Comparison of ENCODE assay signal across 14 cellular contexts in the genomic region with DNA sequence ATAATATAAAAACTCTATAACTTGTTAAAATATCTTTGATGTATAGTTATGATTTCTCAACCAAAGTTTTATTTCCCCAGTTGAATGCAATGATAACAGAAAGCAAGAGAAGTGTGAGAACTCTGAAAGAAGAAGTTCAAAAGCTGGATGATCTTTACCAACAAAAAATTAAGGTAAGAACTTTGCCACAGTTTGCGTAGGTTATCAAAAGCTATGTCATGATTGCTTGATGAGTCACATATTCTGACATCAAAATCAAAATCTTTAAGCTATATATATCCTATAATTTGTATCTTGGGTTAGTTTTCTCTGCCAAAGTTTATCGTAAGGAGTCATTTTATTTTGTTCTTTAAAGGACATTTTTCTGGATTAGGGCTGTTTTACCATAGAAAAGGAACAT. TPM values are rescaled to one million over a fixed set of nuclear protein-coding genes. Genes with fewer than 3 reads are reported as not detected.
DNase-seq lines count a peak whose midpoint lies in the region; ATAC-seq and TF ChIP-seq lines count a peak whose summit lies in the region.
"Had no signal": no experiment of that assay in that cellular context is flagged by ENCODE, and none has a peak within 500 bp of the region (broad histone marks: within the 10 kb centered on the region; RNA-seq: fewer than 3 reads in every experiment).

No MANE protein-coding gene starts in this region.

- H3K27me3 ChIP-seq in transverse colon, result no peaks in the 10 kb centered on the region
- no peaks in the 10 kb centered on the region for H3K27me3 ChIP-seq in tibial artery
- no peaks in the 10 kb centered on the region for H3K27me3 ChIP-seq in dorsolateral prefrontal cortex
- H3K27me3 ChIP-seq: brain microvascular endothelial cell had no signal

- H3K36me3 ChIP-seq in transverse colon, result no peaks in the 10 kb centered on the region
- no peaks in the 10 kb centered on the region for H3K36me3 ChIP-seq in tibial artery
- H3K36me3 ChIP-seq: brain microvascular endothelial cell had no signal

- no peak for TF ChIP-seq EP300 in transverse colon (IDR thresholded peaks at IDR 0.05; ENCODE audit: low read depth)

- POLR2A ChIA-PET in activated CD8-positive, alpha-beta T cell treated with anti-CD3 and anti-CD28 coated beads for 36 hours (lab: Charles Lee), result interaction anchor here (0.6 to 1.9 kb wide), 5 partner anchors 9 to 70 kb away, joined by 3 to 8 read pairs (median 4); partner anchors contain the start of gene SMCHD1

- no peaks in the 10 kb centered on the region for H3K27me3 Mint-ChIP-seq in activated T-cell treated with anti-CD3 and anti-CD28 coated beads, Interleukin-2, amount 50 U/mL, for 72 hours (ENCODE audit: low read depth)
- no peaks in the 10 kb centered on the region for H3K27me3 Mint-ChIP-seq in activated CD8-positive, alpha-beta T cell treated with anti-CD3 and anti-CD28 coated beads for 36 hours

- H3K4me1 Mint-ChIP-seq in activated T-cell treated with anti-CD3 and anti-CD28 coated beads, Interleukin-2, amount 50 U/mL, for 72 hours (ENCODE audit: low read depth), result peaks cover 38% of the 10 kb centered on the region
- H3K4me1 Mint-ChIP-seq in activated CD8-positive, alpha-beta T cell treated with anti-CD3 and anti-CD28 coated beads for 36 hours (ENCODE audit: low read depth), result peaks cover 45% of the 10 kb centered on the region

- no peaks in the 10 kb centered on the region for H3K9me3 ChIP-seq in transverse colon
- H3K9me3 ChIP-seq in tibial artery, result no peaks in the 10 kb centered on the region
- H3K9me3 ChIP-seq: mucosa of descending colon had no signal

- intact Hi-C loops in activated CD8-positive, alpha-beta T cell treated with anti-CD3 and anti-CD28 coated beads for 36 hours (cut with micrococcal nuclease), result loop anchor here (5.0 kb wide), 1 partner anchor 36 kb away; no protein-coding TSS in a partner anchor
- intact Hi-C loops in transverse colon (cut with DNase I; ENCODE audit: low total_unique reads), result no loop called here
- intact Hi-C loops in tibial artery (cut with DNase I; ENCODE audit: low total_unique reads), result no loop called here
- intact Hi-C loops in dorsolateral prefrontal cortex (cut with DNase I), result no loop called here

- H3K27ac Mint-ChIP-seq in activated T-cell treated with anti-CD3 and anti-CD28 coated beads, Interleukin-2, amount 50 U/mL, for 72 hours, result peak overlapping the region; percentile 91
- H3K27ac Mint-ChIP-seq in activated CD8-positive, alpha-beta T cell treated with anti-CD3 and anti-CD28 coated beads for 36 hours, result peak overlapping the region; percentile 87

- H3K9me3 Mint-ChIP-seq in activated T-cell treated with anti-CD3 and anti-CD28 coated beads, Interleukin-2, amount 50 U/mL, for 72 hours, result no peaks in the 10 kb centered on the region
- H3K9me3 Mint-ChIP-seq in activated CD8-positive, alpha-beta T cell treated with anti-CD3 and anti-CD28 coated beads for 36 hours, result no peaks in the 10 kb centered on the region

- WGBS in transverse colon (ENCODE audit: low coverage in 1 of 2), 2 donors, result 75 to 78% methylated on average over 2 of the region's 2 CpGs

- H3K4me1 ChIP-seq in transverse colon, result peaks cover 0 to 18% (median 0%) of the 10 kb centered on the region in 4 donors
- no peaks in the 10 kb centered on the region for H3K4me1 ChIP-seq in tibial artery

- H3K27ac ChIP-seq in transverse colon (peak overlapping the region in 3 of 4 donors; percentile 4 to 56 (median 51)), tibial artery (no peak overlapping the region), dorsolateral prefrontal cortex (no peak overlapping the region)
- H3K27ac ChIP-seq: brain microvascular endothelial cell had no signal

- peak overlapping the region; percentile 35 to 82 for H3K4me3 Mint-ChIP-seq in activated T-cell treated with anti-CD3 and anti-CD28 coated beads, Interleukin-2, amount 50 U/mL, for 72 hours
- peak overlapping the region; percentile 37 for H3K4me3 Mint-ChIP-seq in activated CD8-positive, alpha-beta T cell treated with anti-CD3 and anti-CD28 coated beads for 36 hours

- peak; percentile 50 to 58 for ATAC-seq in activated T-cell treated with anti-CD3 and anti-CD28 coated beads, Interleukin-2, amount 50 U/mL, for 72 hours (replicated peaks in 1 of 2)
- ATAC-seq in activated CD8-positive, alpha-beta T cell treated with anti-CD3 and anti-CD28 coated beads for 36 hours, result peak; percentile 31
- ATAC-seq: HepG2 had no signal

- TF ChIP-seq POLR2A in transverse colon (IDR thresholded peaks at IDR 0.05), result no peak

- TF ChIP-seq CTCF in activated CD8-positive, alpha-beta T cell treated with anti-CD3 and anti-CD28 coated beads for 36 hours (IDR thresholded peaks at IDR 0.05), result no peak
- TF ChIP-seq CTCF in fibroblast of the aortic adventitia (IDR thresholded peaks at IDR 0.05; ENCODE audit: insufficient read depth, low read length) (no peak), transverse colon (IDR thresholded peaks at IDR 0.05) (no peak), tibial artery (IDR thresholded peaks at IDR 0.05) (no peak), dorsolateral prefrontal cortex (IDR thresholded peaks at IDR 0.05 in 54 of 56, conservative IDR thresholded peaks at IDR 0.05 in 2 of 56; ENCODE audit: low read depth in 1 of 56, partially characterized antibody in 56 of 56) (no peak)

- peaks cover 14 to 41% of the 10 kb centered on the region in 2 donors for H3K36me3 Mint-ChIP-seq in activated T-cell treated with anti-CD3 and anti-CD28 coated beads, Interleukin-2, amount 50 U/mL, for 72 hours (ENCODE audit: insufficient read depth in 2 of 2)
- peaks cover 55% of the 10 kb centered on the region for H3K36me3 Mint-ChIP-seq in activated CD8-positive, alpha-beta T cell treated with anti-CD3 and anti-CD28 coated beads for 36 hours (ENCODE audit: low read depth)

- H3K4me3 ChIP-seq in fibroblast of the aortic adventitia (ENCODE audit: low read depth, low read length), result no peak overlapping the region
- H3K4me3 ChIP-seq in transverse colon, result no peak overlapping the region
- no peak overlapping the region for H3K4me3 ChIP-seq in tibial artery
- H3K4me3 ChIP-seq in dorsolateral prefrontal cortex, result no peak overlapping the region
- H3K4me3 ChIP-seq: mucosa of descending colon had no signal

- DNase-seq in activated T-cell treated with anti-CD3 and anti-CD28 coated beads, Interleukin-2, amount 50 U/mL, for 72 hours, result no peak
- DNase-seq in activated T-cell treated with anti-CD3 and anti-CD28 coated beads, Interleukin-2, amount 50 U/mL, for 1 hour, result no peak
- DNase-seq in activated CD8-positive, alpha-beta T cell treated with anti-CD3 and anti-CD28 coated beads for 36 hours, result no peak
- DNase-seq in fibroblast of the aortic adventitia (ENCODE audit: low read depth), result peak; percentile 17
- no peak for DNase-seq in transverse colon
- no peak for DNase-seq in globus pallidus (ENCODE audit: low spot score)
- no peak for DNase-seq in tibial artery
- DNase-seq in dorsolateral prefrontal cortex, result no peak
- DNase-seq: activated CD8-positive, alpha-beta memory T cell treated with anti-CD3 and anti-CD28 coated beads for 24 hours; brain microvascular endothelial cell; mucosa of descending colon; NCI-H1930; retina had no signal

- CTCF ChIA-PET in activated CD8-positive, alpha-beta T cell treated with anti-CD3 and anti-CD28 coated beads for 36 hours (lab: Charles Lee), result interaction anchor here (1.1 to 3.1 kb wide), 4 partner anchors 13 to 62 kb away, joined by 3 to 14 read pairs (median 6); no protein-coding TSS in a partner anchor

- in situ Hi-C loops in transverse colon (cut with MboI; ENCODE audit: low pct_ligation_motif_present in 1 of 4, low pct_unique_long_range_greater_than_20kb in 1 of 4, low sequenced_read_pairs in 3 of 4), result no loop called here

RNA-seq across cellular contexts. Expression of gene NDC80, which starts 35.0 kb away (rescaled TPM):
- 100 to 1,000 TPM in 1 of 2 donors, 10 to 100 TPM in 1; 82.0 to 113 TPM for total RNA-seq in activated T-cell treated with anti-CD3 and anti-CD28 coated beads, Interleukin-2, amount 50 U/mL, for 72 hours
- 10 to 100 TPM; 81.3 to 82.2 TPM for total RNA-seq in activated CD8-positive, alpha-beta T cell treated with anti-CD3 and anti-CD28 coated beads for 36 hours
- total RNA-seq in fibroblast of the aortic adventitia (ENCODE audit: low replicate concordance) (5.0 and 43.5 TPM in 2 replicates), transverse colon (1 to 10 TPM in 2 of 4 donors, under 1 TPM in 1, not detected in 1; 0.96 to 1.9 (median 1.6) TPM), dorsolateral prefrontal cortex (1 to 10 TPM in 2 of 120 experiments, under 1 TPM in 10, not detected in 108; 0.20 to 1.1 (median 0.42) TPM)

RNA-seq across cellular contexts. Expression of gene METTL4, which starts 35.0 kb away (rescaled TPM):
- total RNA-seq in activated T-cell treated with anti-CD3 and anti-CD28 coated beads, Interleukin-2, amount 50 U/mL, for 72 hours, result 10 to 100 TPM; 23.1 to 28.3 TPM
- 10 to 100 TPM; 18.9 to 20.5 TPM for total RNA-seq in activated CD8-positive, alpha-beta T cell treated with anti-CD3 and anti-CD28 coated beads for 36 hours
- total RNA-seq in fibroblast of the aortic adventitia (ENCODE audit: low replicate concordance) (10.7 and 22.1 TPM in 2 replicates), transverse colon (10 to 100 TPM in 1 of 4 donors, 1 to 10 TPM in 3; 2.2 to 14.0 (median 5.4) TPM), dorsolateral prefrontal cortex (10 to 100 TPM in 103 of 120 experiments, 1 to 10 TPM in 17; 6.5 to 24.8 (median 13.3) TPM)

RNA-seq across cellular contexts. Expression of gene SMCHD1, which starts 49.2 kb away (rescaled TPM):
- total RNA-seq in activated T-cell treated with anti-CD3 and anti-CD28 coated beads, Interleukin-2, amount 50 U/mL, for 72 hours, result 100 to 1,000 TPM; 103 to 137 TPM
- total RNA-seq in activated CD8-positive, alpha-beta T cell treated with anti-CD3 and anti-CD28 coated beads for 36 hours, result 10 to 100 TPM; 97.4 to 98.9 TPM
- 59.6 and 99.0 TPM in 2 replicates for total RNA-seq in fibroblast of the aortic adventitia (ENCODE audit: low replicate concordance)
- total RNA-seq in transverse colon, result 100 to 1,000 TPM in 3 of 4 donors, 10 to 100 TPM in 1; 41.0 to 179 (median 136) TPM
- total RNA-seq in dorsolateral prefrontal cortex, result 10 to 100 TPM; 43.9 to 86.1 (median 62.2) TPM

Comparison
In these comparisons a context has a peak if more than half of its experiments do, and no peak if none do; other contexts are left out.
1. H3K27ac ChIP-seq: peak in transverse colon (3 of 4); none in tibial artery (0 of 2) and dorsolateral prefrontal cortex (0 of 59).